In the genomic region with DNA sequence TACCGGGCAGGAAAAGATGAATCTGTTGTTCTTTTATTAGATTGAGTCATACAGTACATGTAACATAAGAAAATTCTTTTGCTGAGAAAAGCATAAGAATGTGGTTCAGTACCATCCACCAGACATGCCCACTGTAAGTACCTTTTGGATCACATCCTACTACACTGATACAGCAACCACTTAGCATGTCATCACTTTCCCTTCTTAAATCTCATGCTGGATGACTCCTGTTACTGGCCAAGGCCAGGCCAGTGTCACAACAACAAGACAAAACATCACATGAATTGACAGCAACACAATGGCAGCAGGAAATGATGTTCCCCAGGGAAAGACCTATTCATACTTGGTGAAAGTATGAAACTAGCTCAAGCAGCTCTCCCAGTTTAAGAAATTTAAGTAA, we compare ENCODE assay signal across 1 cellular context.
A peak's percentile ranks its signal among the peaks of the same experiment; 100 is the strongest.
TF ChIP-seq lines count a peak whose summit lies in the region.

No MANE protein-coding gene starts in this region.

TF ChIP-seq in GM12878, 131 proteins besides CTCF, POLR2A, EP300 and RAD21:
- TF ChIP-seq SKIL (IDR thresholded peaks at IDR 0.05; ENCODE audit: low read depth, poor library complexity, severe bottlenecking) (no peak), MEF2B (IDR thresholded peaks at IDR 0.05; ENCODE audit: partially characterized antibody, poor library complexity, severe bottlenecking) (peak; percentile 67), ZNF24 (IDR thresholded peaks at IDR 0.05) (peak; percentile 82)
